Comparison of ENCODE assay signal across 8 cellular contexts in genomic region chr21:25607151-25607811, GRCh38. TPM values are rescaled to one million over a fixed set of nuclear protein-coding genes. Genes with fewer than 3 reads are reported as not detected.
A peak's percentile ranks its signal among the peaks of the same experiment; 100 is the strongest.
DNase-seq lines count a peak whose midpoint lies in the region; ATAC-seq and TF ChIP-seq lines count a peak whose summit lies in the region.

Gene MRPL39, minus strand, starts transcription at chr21:25607481. Its CDS starts 6 bp downstream, at chr21:25607475.

- peak within 1 kb of the TSS; percentile 80 to 96 (median 86) for H3K4me2 ChIP-seq in BLaER1 treated with 17β-estradiol and CSF1 and Interleukin-3, amounts not matched to agents 10 nM and 100 nM

- peak; percentile 29 to 45 for TF ChIP-seq CTCF in left lung (IDR thresholded peaks at IDR 0.05)

- peaks cover 22 to 41% (median 38%) of the 10 kb centered on the region in 11 experiments for H3K36me3 ChIP-seq in BLaER1 treated with 17β-estradiol and CSF1 and Interleukin-3, amounts not matched to agents 10 nM and 100 nM
- peaks cover 0 to 33% of the 10 kb centered on the region in 2 donors for H3K36me3 ChIP-seq in left lung

- H3K9me3 Mint-ChIP-seq in activated CD4-positive, alpha-beta T cell treated with anti-CD3 and anti-CD28 coated beads, Interleukin-2, amount 10 ng/mL, durations not matched to agents 7 days and 5 days: no peaks in the 10 kb centered on the region

- H3K9me3 ChIP-seq in BLaER1 treated with 17β-estradiol and CSF1 and Interleukin-3, amounts not matched to agents 10 nM and 100 nM (replicated peaks in 1 of 11): no peaks in the 10 kb centered on the region
- H3K9me3 ChIP-seq in left lung: no peaks in the 10 kb centered on the region

- H3K27me3 ChIP-seq in BLaER1 treated with 17β-estradiol and CSF1 and Interleukin-3, amounts not matched to agents 10 nM and 100 nM: no peaks in the 10 kb centered on the region
- no peaks in the 10 kb centered on the region for H3K27me3 ChIP-seq in left lung

- ATAC-seq in GM19324 (IDR thresholded peaks at IDR 0.05; ENCODE audit: low FRiP score, unreplicated experiment) (peak; percentile 94), HG03469 (IDR thresholded peaks at IDR 0.05; ENCODE audit: unreplicated experiment) (peak; percentile 86), left lung (peak; percentile 98)

- H3K36me3 Mint-ChIP-seq in activated CD4-positive, alpha-beta T cell treated with anti-CD3 and anti-CD28 coated beads, Interleukin-2, amount 10 ng/mL, durations not matched to agents 7 days and 5 days (ENCODE audit: low read depth): peaks cover 17% of the 10 kb centered on the region

- H4K20me1 ChIP-seq in BLaER1 treated with 17β-estradiol and CSF1 and Interleukin-3, amounts not matched to agents 10 nM and 100 nM: peaks cover 0 to 6% (median 0%) of the 10 kb centered on the region in 11 experiments; a peak in 2 of 22 replicates

- H3K4me3 ChIP-seq in BLaER1 treated with 17β-estradiol and CSF1 and Interleukin-3, amounts not matched to agents 10 nM and 100 nM: peak within 1 kb of the TSS; percentile 65 to 93 (median 82)
- peak within 1 kb of the TSS; percentile 70 to 79 for H3K4me3 ChIP-seq in left lung

- POLR2A ChIA-PET in activated CD4-positive, alpha-beta T cell treated with anti-CD3 and anti-CD28 coated beads, Interleukin-2, amount 10 ng/mL, durations not matched to agents 7 days and 5 days (lab: Charles Lee): no interaction called here

- CTCF ChIA-PET in activated CD4-positive, alpha-beta T cell treated with anti-CD3 and anti-CD28 coated beads, Interleukin-2, amount 10 ng/mL, durations not matched to agents 7 days and 5 days (lab: Charles Lee): interaction anchor here (0.6 to 2.0 kb wide), 15 partner anchors 9 to 294 kb away, joined by 3 to 6 read pairs (median 4); partner anchors contain the start of genes ATP5PF, GABPA and JAM2

- peak within 1 kb of the TSS; percentile 100 for H3K27ac Mint-ChIP-seq in activated CD4-positive, alpha-beta T cell treated with anti-CD3 and anti-CD28 coated beads, Interleukin-2, amount 10 ng/mL, durations not matched to agents 7 days and 5 days

- H3K4me3 Mint-ChIP-seq in activated CD4-positive, alpha-beta T cell treated with anti-CD3 and anti-CD28 coated beads, Interleukin-2, amount 10 ng/mL, durations not matched to agents 7 days and 5 days: peak within 1 kb of the TSS; percentile 100

- peaks cover 15 to 26% (median 17%) of the 10 kb centered on the region in 10 experiments for H3K4me1 ChIP-seq in BLaER1 treated with 17β-estradiol and CSF1 and Interleukin-3, amounts not matched to agents 10 nM and 100 nM
- peaks cover 4 to 34% of the 10 kb centered on the region in 2 donors for H3K4me1 ChIP-seq in left lung

- H3K4me1 Mint-ChIP-seq in activated CD4-positive, alpha-beta T cell treated with anti-CD3 and anti-CD28 coated beads, Interleukin-2, amount 10 ng/mL, durations not matched to agents 7 days and 5 days: peaks cover 39% of the 10 kb centered on the region

- intact Hi-C loops in left lung (cut with DNase I): loop anchor here in 1 of 2 donors (5.0 kb wide), 1 partner anchor 105 kb away; no protein-coding TSS in a partner anchor

- DNase-seq in NCI-H526 (lab: John Stamatoyannopoulos, UW) (peak; percentile 62 to 91), dedifferentiated amniotic fluid mesenchymal stem cell (ENCODE audit: extremely low spot score) (peak; percentile 85), left lung (peak; percentile 89 to 96)
- peak; percentile 91 for DNase-seq in activated CD4-positive, alpha-beta T cell treated with anti-CD3 and anti-CD28 coated beads, Interleukin-2, amount 10 ng/mL, durations not matched to agents 7 days and 5 days
- DNase-seq in stimulated activated CD4-positive, alpha-beta T cell treated with anti-CD3 and anti-CD28 coated beads, Interleukin-2, amount 100 ng/mL, for 48 hours: peak; percentile 82 to 83

- H3K27ac ChIP-seq in BLaER1 treated with 17β-estradiol and CSF1 and Interleukin-3, amounts not matched to agents 10 nM and 100 nM: peak within 1 kb of the TSS; percentile 68 to 90 (median 86)
- H3K27ac ChIP-seq in left lung: peak within 1 kb of the TSS; percentile 72 to 82

- H3K27me3 Mint-ChIP-seq in activated CD4-positive, alpha-beta T cell treated with anti-CD3 and anti-CD28 coated beads, Interleukin-2, amount 10 ng/mL, durations not matched to agents 7 days and 5 days: no peaks in the 10 kb centered on the region

- peak within 1 kb of the TSS; percentile 86 to 94 (median 91) for H3K9ac ChIP-seq in BLaER1 treated with 17β-estradiol and CSF1 and Interleukin-3, amounts not matched to agents 10 nM and 100 nM

RNA-seq across cellular contexts. Expression of gene MRPL39, which starts in this region (rescaled TPM):
- 10 to 100 TPM; 36.0 to 36.1 TPM for total RNA-seq in activated CD4-positive, alpha-beta T cell treated with anti-CD3 and anti-CD28 coated beads, Interleukin-2, amount 10 ng/mL, durations not matched to agents 7 days and 5 days
- total RNA-seq in left lung: 10 to 100 TPM; 21.3 to 23.7 TPM

Comparison
In these comparisons a context has a peak if more than half of its experiments do, and no peak if none do; other contexts are left out.
1. Peak in every context shown above with its lines: DNase-seq, ATAC-seq, H3K4me3 ChIP-seq and H3K27ac ChIP-seq.